8 cellular contexts compared by ENCODE assay signal in the genomic region with DNA sequence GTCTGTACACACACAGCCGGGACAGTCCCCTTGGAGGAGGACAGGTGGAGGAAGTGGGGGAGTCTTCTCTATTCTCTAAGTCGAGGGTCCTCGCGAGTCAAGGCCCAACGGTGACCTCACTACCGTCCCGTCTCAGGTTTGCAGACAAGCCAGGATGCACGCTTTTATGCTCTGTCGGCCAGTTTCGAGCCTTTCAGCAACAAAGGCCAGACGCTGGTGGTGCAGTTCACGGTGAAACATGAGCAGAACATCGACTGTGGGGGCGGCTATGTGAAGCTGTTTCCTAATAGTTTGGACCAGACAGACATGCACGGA. TPM values are rescaled to one million over a fixed set of nuclear protein-coding genes. Genes with fewer than 3 reads are reported as not detected.
DNase-seq lines count a peak whose midpoint lies in the region; ATAC-seq and TF ChIP-seq lines count a peak whose summit lies in the region.

No MANE protein-coding gene starts in this region.

- H3K36me3 ChIP-seq in SU-DHL-6 (ENCODE audit: low read length) = peaks cover 28% of the 10 kb centered on the region
- H3K36me3 ChIP-seq in tibial nerve = peaks cover 2 to 44% (median 36%) of the 10 kb centered on the region in 3 donors

- peak overlapping the region; percentile 80 for H3K4me3 ChIP-seq in GM08714 (ENCODE audit: low read length)
- peak overlapping the region; percentile 73 for H3K4me3 ChIP-seq in SU-DHL-6 (ENCODE audit: insufficient read depth, low read length, poor library complexity, severe bottlenecking)
- peak overlapping the region; percentile 50 to 100 (median 99) for H3K4me3 ChIP-seq in dorsolateral prefrontal cortex
- peak overlapping the region; percentile 95 for H3K4me3 ChIP-seq in mononuclear cell (ENCODE audit: low read length)
- H3K4me3 ChIP-seq in tibial nerve = peak overlapping the region; percentile 80 to 99 (median 92)

- no peak for DNase-seq in dorsolateral prefrontal cortex
- DNase-seq in tibial nerve (ENCODE audit: low spot score in 2 of 2) = no peak
- DNase-seq in NCI-H2227 treated with DMSO at 0.1 percent for 48 hours (lab: John Stamatoyannopoulos, UW) = no peak
- no peak for DNase-seq in NCI-H2029 (lab: John Stamatoyannopoulos, UW)

- H3K79me2 ChIP-seq in SU-DHL-6 (ENCODE audit: insufficient read depth, low read length) = peaks cover 28% of the 10 kb centered on the region

- no peak for ATAC-seq in GM18907 (IDR thresholded peaks at IDR 0.05; ENCODE audit: unreplicated experiment)

- peaks cover 66% of the 10 kb centered on the region for H3K4me1 ChIP-seq in mononuclear cell (ENCODE audit: insufficient read depth, low read length)
- H3K4me1 ChIP-seq in tibial nerve = peaks cover 0 to 56% (median 21%) of the 10 kb centered on the region in 4 donors

- intact Hi-C loops in dorsolateral prefrontal cortex (cut with DNase I) = loop anchor here in 1 of 2 donors (10.0 kb wide), 1 partner anchor 134 kb away; a partner anchor contains a TSS

- H2AFZ ChIP-seq in SU-DHL-6 (ENCODE audit: low read depth, low read length, severe bottlenecking) = no peak overlapping the region

- no peak for TF ChIP-seq POLR2A in tibial nerve (IDR thresholded peaks at IDR 0.05)

- H3K27me3 ChIP-seq in SU-DHL-6 (ENCODE audit: low read length) (no peaks in the 10 kb centered on the region), dorsolateral prefrontal cortex (no peaks in the 10 kb centered on the region), mononuclear cell (ENCODE audit: insufficient read depth, low read length) (no peaks in the 10 kb centered on the region), tibial nerve (no peaks in the 10 kb centered on the region)

- TF ChIP-seq CTCF in SU-DHL-6 (IDR thresholded peaks at IDR 0.05; ENCODE audit: insufficient read depth, low read length, poor library complexity, severe bottlenecking) (no peak), dorsolateral prefrontal cortex (IDR thresholded peaks at IDR 0.05 in 54 of 56, conservative IDR thresholded peaks at IDR 0.05 in 2 of 56; ENCODE audit: low read depth in 1 of 56, partially characterized antibody in 56 of 56) (no peak), tibial nerve (IDR thresholded peaks at IDR 0.05) (no peak)

- H3K27ac ChIP-seq in SU-DHL-6 (ENCODE audit: low read depth, low read length) (peak overlapping the region; percentile 69), dorsolateral prefrontal cortex (peak overlapping the region in 53 of 59 donors; percentile 2 to 97 (median 87)), tibial nerve (peak overlapping the region; percentile 82 to 95 (median 90))

- no peaks in the 10 kb centered on the region for H3K9me3 ChIP-seq in SU-DHL-6 (ENCODE audit: insufficient read depth, low read length)
- no peaks in the 10 kb centered on the region for H3K9me3 ChIP-seq in mononuclear cell (ENCODE audit: low read depth, low read length)
- H3K9me3 ChIP-seq in tibial nerve = no peaks in the 10 kb centered on the region

- 0 to 3% methylated on average over 12 to 15 of the region's 15 CpGs for whole genome bisulfite sequencing in tibial nerve, 2 donors

- no peak for TF ChIP-seq EP300 in tibial nerve (IDR thresholded peaks at IDR 0.05)

- peaks cover 14% of the 10 kb centered on the region for H4K20me1 ChIP-seq in SU-DHL-6 (ENCODE audit: low read depth, low read length)

- H3F3A ChIP-seq in SU-DHL-6 (ENCODE audit: insufficient read depth) = peaks cover 76% of the 10 kb centered on the region

- H3K9ac ChIP-seq in SU-DHL-6 (ENCODE audit: low read length) = peak overlapping the region; percentile 98

- peak overlapping the region; percentile 85 for H3K4me2 ChIP-seq in SU-DHL-6 (ENCODE audit: low read depth, low read length, poor library complexity, severe bottlenecking)

- H3K9me2 ChIP-seq in SU-DHL-6 (replicated peaks; ENCODE audit: insufficient read depth, low read length) = no peaks in the 10 kb centered on the region

RNA-seq across cellular contexts. Expression of a gene that starts 0.8 kb away (rescaled TPM):
- total RNA-seq in dorsolateral prefrontal cortex = 100 to 1,000 TPM; 148 to 544 (median 264) TPM
- 434 TPM for total RNA-seq in mononuclear cell
- total RNA-seq in tibial nerve = 100 to 1,000 TPM; 173 to 398 (median 313) TPM

RNA-seq across cellular contexts. Expression of a gene that starts 5.7 kb away (rescaled TPM):
- 100 to 1,000 TPM in 8 of 120 experiments, 10 to 100 TPM in 112; 51.3 to 110 (median 81.3) TPM for total RNA-seq in dorsolateral prefrontal cortex
- 12.2 TPM for total RNA-seq in mononuclear cell
- total RNA-seq in tibial nerve = 10 to 100 TPM; 22.7 to 44.7 (median 32.2) TPM

RNA-seq across cellular contexts. Expression of a gene that starts 6.4 kb away (rescaled TPM):
- total RNA-seq in dorsolateral prefrontal cortex (100 to 1,000 TPM in 46 of 120 experiments, 10 to 100 TPM in 74; 61.4 to 130 (median 95.7) TPM), mononuclear cell (48.8 TPM), tibial nerve (100 to 1,000 TPM in 3 of 4 donors, 10 to 100 TPM in 1; 89.2 to 111 (median 108) TPM)

RNA-seq across cellular contexts. Expression of a gene that starts 17.8 kb away (rescaled TPM):
- total RNA-seq in dorsolateral prefrontal cortex = 10 to 100 TPM; 11.9 to 33.8 (median 19.3) TPM
- total RNA-seq in mononuclear cell = 5.2 TPM
- total RNA-seq in tibial nerve = 10 to 100 TPM; 41.4 to 68.8 (median 53.5) TPM

RNA-seq across cellular contexts. Expression of a gene that starts 20.2 kb away (rescaled TPM):
- total RNA-seq in dorsolateral prefrontal cortex (1 to 10 TPM in 12 of 120 experiments, under 1 TPM in 19, not detected in 89; 0.32 to 2.1 (median 0.88) TPM), mononuclear cell (0.84 TPM), tibial nerve (not detected)
